ENCODE assay signal across 19 cellular contexts in the genomic region with DNA sequence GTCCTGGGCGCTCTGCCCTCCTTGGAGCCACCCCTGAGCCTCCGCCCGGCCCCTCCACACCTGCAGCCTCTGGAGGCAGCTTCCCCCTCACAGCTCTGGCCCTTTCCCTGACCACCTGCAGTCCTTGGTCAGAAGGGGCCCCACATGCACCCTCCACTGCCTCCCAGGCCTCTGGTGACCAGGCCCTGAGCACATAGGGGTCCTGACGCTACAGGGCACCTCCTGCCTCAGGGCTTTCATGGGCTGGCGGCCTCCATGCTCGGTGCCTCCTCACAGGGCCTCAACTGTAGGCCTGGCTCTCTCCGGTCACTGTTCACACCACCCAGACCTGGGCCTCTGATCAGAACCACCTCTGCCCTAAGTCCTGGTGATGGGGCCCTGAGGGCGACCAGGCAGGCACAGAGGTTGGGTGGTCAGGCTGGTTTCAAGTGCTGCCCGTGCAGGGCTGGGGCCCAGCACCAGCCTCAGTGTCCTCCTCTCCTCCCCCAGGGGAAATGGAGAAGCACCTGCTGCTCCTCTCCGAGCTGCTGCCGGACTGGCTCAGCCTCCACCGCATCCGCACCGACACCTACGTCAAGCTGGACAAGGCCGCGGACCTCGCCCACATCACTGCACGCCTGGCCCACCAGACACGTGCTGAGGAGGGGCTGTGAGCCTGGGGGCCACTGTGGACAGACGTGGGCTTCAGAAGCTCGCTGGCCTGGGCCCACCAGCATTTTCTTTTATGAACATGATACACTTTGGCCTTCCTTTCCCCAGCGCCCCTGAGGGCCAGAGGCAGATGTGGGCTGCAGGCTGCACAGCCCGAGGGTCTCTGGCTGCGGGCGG. TPM values are rescaled to one million over a fixed set of nuclear protein-coding genes. Genes with fewer than 3 reads are reported as not detected.
DNase-seq lines count a peak whose midpoint lies in the region; ATAC-seq, FAIRE-seq and TF ChIP-seq lines count a peak whose summit lies in the region.
"Had no signal": no experiment of that assay in that cellular context is flagged by ENCODE, and none has a peak within 500 bp of the region (broad histone marks: within the 10 kb centered on the region; RNA-seq: fewer than 3 reads in every experiment).

No MANE protein-coding gene starts in this region.

- RAD21 ChIA-PET in GM12878 (lab: Charles Lee; ENCODE audit: unreplicated experiment) = no interaction called here

- no peaks in the 10 kb centered on the region for H3K9me2 ChIP-seq in Karpas-422 (replicated peaks; ENCODE audit: insufficient read depth, low read length)

- TF ChIP-seq POLR2A in GM12878 (IDR thresholded peaks at IDR 0.05; ENCODE audit: low read depth, low read length) = peak; percentile 67

- no peak for TF ChIP-seq CTCF in GM12878 (IDR thresholded peaks at IDR 0.05 in 2 of 3, conservative IDR thresholded peaks at IDR 0.05 in 1 of 3; ENCODE audit: control insufficient read depth in 2 of 3, extremely low read depth in 1 of 3, insufficient read depth in 1 of 3, low read depth in 3 of 3, low read length in 3 of 3)

- CTCF ChIA-PET in GM12878 (lab: Yijun Ruan, JAX) = no interaction called here
- CTCF ChIA-PET in T-cell (lab: Charles Lee) = no interaction called here

- no peak overlapping the region for H3K27ac Mint-ChIP-seq in T-cell

- SMC1A ChIA-PET in GM12878 (lab: Charles Lee; ENCODE audit: uncharacterized antibody, unreplicated experiment) = no interaction called here

- H3K4me3 ChIP-seq in Karpas-422 (ENCODE audit: low read length) = no peak overlapping the region
- H3K4me3 ChIP-seq in GM12878 = no peak overlapping the region
- H3K4me3 ChIP-seq: ascending aorta, gastrocnemius medialis, right lobe of liver, SJCRH30, upper lobe of left lung had no signal

- ATAC-seq in GM12878 (no peak), T-cell (replicated peaks in 1 of 4) (no peak)
- ATAC-seq: gastrocnemius medialis, right lobe of liver had no signal

- 91% methylated on average over 26 of the region's 26 CpGs for WGBS in GM12878 (ENCODE audit: insufficient coverage, insufficient replicate concordance, low lambda C conversion rate, missing lambda C conversion rate)

- peaks cover 22% of the 10 kb centered on the region; the same call in 1 of the 2 replicates for H3K36me3 ChIP-seq in Karpas-422 (ENCODE audit: insufficient read depth, low read length)
- peaks cover 6 to 42% of the 10 kb centered on the region in 2 experiments; a peak in 3 of 4 replicates for H3K36me3 ChIP-seq in GM12878 (ENCODE audit: control insufficient read depth in 2 of 2, insufficient read depth in 2 of 2, low read length in 1 of 2)

- H3K9ac ChIP-seq in Karpas-422 (ENCODE audit: low read length) (no peak overlapping the region), GM12878 (ENCODE audit: control insufficient read depth, insufficient read depth, low read length) (no peak overlapping the region)

- peaks cover 43% of the 10 kb centered on the region for H3K4me1 ChIP-seq in Karpas-422 (ENCODE audit: low read length)
- peaks cover 23% of the 10 kb centered on the region for H3K4me1 ChIP-seq in GM12878 (ENCODE audit: control insufficient read depth, insufficient read depth, low read length)

- H3K4me3 Mint-ChIP-seq in T-cell = peak overlapping the region in 1 of 3 donors; percentile 31

- H3K4me2 ChIP-seq in Karpas-422 (ENCODE audit: low read depth, low read length, poor library complexity, severe bottlenecking) (no peak overlapping the region), GM12878 (ENCODE audit: control insufficient read depth, insufficient read depth) (no peak overlapping the region)

- no peaks in the 10 kb centered on the region for H3K36me3 Mint-ChIP-seq in T-cell

- peaks cover 38% of the 10 kb centered on the region; the same call in 1 of the 2 replicates for H4K20me1 ChIP-seq in Karpas-422 (ENCODE audit: insufficient read depth, low read depth, low read length)
- H4K20me1 ChIP-seq in GM12878 (ENCODE audit: control insufficient read depth, insufficient read depth) = no peaks in the 10 kb centered on the region

- no peak overlapping the region for H2AFZ ChIP-seq in Karpas-422 (ENCODE audit: low read length)
- no peak overlapping the region for H2AFZ ChIP-seq in GM12878 (ENCODE audit: control insufficient read depth, low read depth, low read length)

- peak; percentile 16 for DNase-seq in stimulated activated CD4-positive, alpha-beta T cell treated with anti-CD3 and anti-CD28 coated beads, Interleukin-12 subunit alpha, Interleukin-12 subunit beta, amount 100 ng/mL, for 4 hours
- no peak for DNase-seq in stimulated activated CD4-positive, alpha-beta T cell treated with anti-CD3 and anti-CD28 coated beads, Interleukin-2, amount 100 ng/mL, for 48 hours
- DNase-seq in Karpas-422 = peak; percentile 49
- DNase-seq in GM12878 (ENCODE audit: low read depth, low spot score) = no peak
- no peak for DNase-seq in HuH-7.5 (ENCODE audit: low spot score)
- DNase-seq in NCI-H524 (lab: John Stamatoyannopoulos, UW) = no peak
- DNase-seq in substantia nigra (lab: John Stamatoyannopoulos, UW) = no peak
- no peak for DNase-seq in T-cell
- DNase-seq: BE2C; gastrocnemius medialis; HCEC 1CT; NCI-H446; SJCRH30; stimulated activated CD4-positive, alpha-beta T cell treated with anti-CD3 and anti-CD28 coated beads, Interleukin-4, amount 100 ng/mL, for 4 hours had no signal

- H3K9me3 ChIP-seq in Karpas-422 (ENCODE audit: low read length) (peaks cover 3% of the 10 kb centered on the region), GM12878 (replicated peaks; ENCODE audit: control insufficient read depth, insufficient read depth, low read length) (no peaks in the 10 kb centered on the region)
- H3K9me3 ChIP-seq: ascending aorta, gastrocnemius medialis, right lobe of liver, SJCRH30, upper lobe of left lung had no signal

- peaks cover 38% of the 10 kb centered on the region for H3K79me2 ChIP-seq in Karpas-422 (ENCODE audit: low read length)
- H3K79me2 ChIP-seq in GM12878 (ENCODE audit: control insufficient read depth, insufficient read depth, low read length) = peaks cover 54% of the 10 kb centered on the region

- TF ChIP-seq EP300 in GM12878 (IDR thresholded peaks at IDR 0.05; ENCODE audit: borderline replicate concordance in 1 of 2, control insufficient read depth in 1 of 2, low read depth in 2 of 2, low read length in 2 of 2) = no peak

- no peak for FAIRE-seq in GM12878 (lab: Jason Lieb, UNC)
- FAIRE-seq: TTC549 had no signal

- intact Hi-C loops in GM12878 (cut with micrococcal nuclease; ENCODE audit: unreplicated experiment) = no loop called here

- POLR2A ChIA-PET in GM12878 (lab: Charles Lee) = no interaction called here
- POLR2A ChIA-PET in T-cell (lab: Charles Lee) = no interaction called here

- no peaks in the 10 kb centered on the region for H3K9me3 Mint-ChIP-seq in T-cell

- no peaks in the 10 kb centered on the region for H3K27me3 ChIP-seq in Karpas-422 (ENCODE audit: low read length)
- H3K27me3 ChIP-seq in GM12878 (replicated peaks in 1 of 2; ENCODE audit: control insufficient read depth in 2 of 2, insufficient read depth in 2 of 2, low read length in 1 of 2) = no peaks in the 10 kb centered on the region
- H3K27me3 ChIP-seq: ascending aorta, BE2C, right lobe of liver, SJCRH30, upper lobe of left lung had no signal

- peaks cover 12 to 25% (median 15%) of the 10 kb centered on the region in 3 donors for H3K4me1 Mint-ChIP-seq in T-cell

- in situ Hi-C loops in GM12878 (cut with MboI) = no loop called here

- H3K27ac ChIP-seq in Karpas-422 (ENCODE audit: low read length) (no peak overlapping the region), GM12878 (ENCODE audit: control insufficient read depth, insufficient read depth) (no peak overlapping the region), substantia nigra (ENCODE audit: low read depth, low read length, poor library complexity, severe bottlenecking) (no peak overlapping the region)
- H3K27ac ChIP-seq: ascending aorta, gastrocnemius medialis, right lobe of liver, SJCRH30, upper lobe of left lung had no signal

- no peak for TF ChIP-seq RAD21 in GM12878 (IDR thresholded peaks at IDR 0.05; ENCODE audit: insufficient read depth, low read depth, low read length)

- no peaks in the 10 kb centered on the region for H3K27me3 Mint-ChIP-seq in T-cell

- BruUV-seq in GM12878 (replicated peaks; lab: Mats Ljungman, UMichigan) = no TSS peak

RNA-seq across cellular contexts. Expression of a gene that starts 3.9 kb away (rescaled TPM):
- total RNA-seq in Karpas-422 (2014; rRNA removed; shearing (Covaris generic); ENCODE audit: low replicate concordance) = 193 and 232 TPM in 2 replicates
- total RNA-seq in GM12878 (2013; cell fraction: nucleolus; rRNA removed) = 39.3 and 42.6 TPM in 2 replicates
- total RNA-seq in GM12878 (2014; rRNA removed) = 308 and 348 TPM in 2 replicates
- 106 and 113 TPM in 2 replicates for total RNA-seq in GM12878 (2014; rRNA removed; fragmentation: Illumina TruSeq; extraction: Trizol)
- total RNA-seq in GM12878 (2021) = 219 and 234 TPM in 2 replicates
- polyA plus RNA-seq in GM12878 (2011; ENCODE audit: low read depth) = 71.1 TPM
- polyA plus RNA-seq in GM12878 (2011; rRNA removed) = 39.6 and 95.7 TPM in 2 replicates
- polyA plus RNA-seq in GM12878 (2011; cell fraction: cytosol; rRNA removed) = 75.8 and 141 TPM in 2 replicates
- 107 and 109 TPM in 2 replicates for polyA plus RNA-seq in GM12878 (2011; cell fraction: nucleus; rRNA removed)
- 148 and 153 TPM in 2 replicates for polyA plus RNA-seq in GM12878 (2012)
- 8.6 and 46.2 TPM in 2 replicates for polyA plus RNA-seq in GM12878 (2014; fragmentation: Illumina TruSeq; extraction: Trizol)
- 100 to 1,000 TPM in 1 of 2 experiments, 10 to 100 TPM in 1; 30.6 to 100 TPM for polyA plus RNA-seq in GM12878 (2014; fragmentation: Nextera tagmentation; extraction: Ambion mirVana)
- polyA plus RNA-seq in GM12878 (2014; rRNA removed) = 278 and 338 TPM in 2 replicates
- 100 to 1,000 TPM; 446 to 495 TPM for polyA plus RNA-seq in GM12878 (2016; fragmentation: Nextera tagmentation; extraction: Ambion mirVana)
- 11.7 and 28.6 TPM in 2 replicates for polyA minus RNA-seq in GM12878 (2011; rRNA and poly(A)+ RNA removed)
- polyA minus RNA-seq in GM12878 (2011; cell fraction: cytosol; rRNA and poly(A)+ RNA removed) = 42.0 and 50.9 TPM in 2 replicates
- 22.0 and 30.6 TPM in 2 replicates for polyA minus RNA-seq in GM12878 (2011; cell fraction: nucleus; rRNA and poly(A)+ RNA removed)
- 100 to 1,000 TPM; 166 to 245 (median 228) TPM for total RNA-seq in T-cell

RNA-seq across cellular contexts. Expression of a gene that starts 4.3 kb away (rescaled TPM):
- 20.4 and 40.3 TPM in 2 replicates for total RNA-seq in Karpas-422 (2014; rRNA removed; shearing (Covaris generic); ENCODE audit: low replicate concordance)
- total RNA-seq in GM12878 (2013; cell fraction: nucleolus; rRNA removed) = 10.9 and 14.9 TPM in 2 replicates
- 40.4 and 59.3 TPM in 2 replicates for total RNA-seq in GM12878 (2014; rRNA removed)
- total RNA-seq in GM12878 (2014; rRNA removed; fragmentation: Illumina TruSeq; extraction: Trizol) = 6.5 and 8.5 TPM in 2 replicates
- 87.6 and 90.0 TPM in 2 replicates for total RNA-seq in GM12878 (2021)
- polyA plus RNA-seq in GM12878 (2011; ENCODE audit: low read depth) = 8.4 TPM
- 3.3 and 9.0 TPM in 2 replicates for polyA plus RNA-seq in GM12878 (2011; rRNA removed)
- 24.4 and 33.2 TPM in 2 replicates for polyA plus RNA-seq in GM12878 (2011; cell fraction: cytosol; rRNA removed)
- polyA plus RNA-seq in GM12878 (2011; cell fraction: nucleus; rRNA removed) = 26.7 and 44.2 TPM in 2 replicates
- 39.9 and 49.2 TPM in 2 replicates for polyA plus RNA-seq in GM12878 (2012)
- 1.3 and 4.3 TPM in 2 replicates for polyA plus RNA-seq in GM12878 (2014; fragmentation: Illumina TruSeq; extraction: Trizol)
- polyA plus RNA-seq in GM12878 (2014; fragmentation: Nextera tagmentation; extraction: Ambion mirVana) = 1 to 10 TPM in 1 of 2 experiments, under 1 TPM in 1; 0.50 to 1.9 TPM
- 37.7 and 58.6 TPM in 2 replicates for polyA plus RNA-seq in GM12878 (2014; rRNA removed)
- polyA plus RNA-seq in GM12878 (2016; fragmentation: Nextera tagmentation; extraction: Ambion mirVana) = 10 to 100 TPM in 1 of 2 experiments, 1 to 10 TPM in 1; 5.7 to 41.3 TPM
- polyA minus RNA-seq in GM12878 (2011; rRNA and poly(A)+ RNA removed) = 8.9 and 34.4 TPM in 2 replicates
- polyA minus RNA-seq in GM12878 (2011; cell fraction: cytosol; rRNA and poly(A)+ RNA removed) = 37.6 and 54.5 TPM in 2 replicates
- polyA minus RNA-seq in GM12878 (2011; cell fraction: nucleus; rRNA and poly(A)+ RNA removed) = 8.5 and 22.1 TPM in 2 replicates
- 1 to 10 TPM in 4 of 5 donors, under 1 TPM in 1; 0.93 to 3.7 (median 1.5) TPM for total RNA-seq in T-cell
- total RNA-seq: ascending aorta had no signal

RNA-seq across cellular contexts. Expression of a gene that starts 22.8 kb away (rescaled TPM):
- total RNA-seq in Karpas-422 (2014; rRNA removed; shearing (Covaris generic); ENCODE audit: low replicate concordance) = 1.8 and 2.1 TPM in 2 replicates
- total RNA-seq in GM12878 (2013; cell fraction: nucleolus; rRNA removed) = 218 and 234 TPM in 2 replicates
- total RNA-seq in GM12878 (2014; rRNA removed) = 96.3 and 106 TPM in 2 replicates
- 21.8 and 30.6 TPM in 2 replicates for total RNA-seq in GM12878 (2014; rRNA removed; fragmentation: Illumina TruSeq; extraction: Trizol)
- total RNA-seq in GM12878 (2021) = 146 and 169 TPM in 2 replicates
- polyA plus RNA-seq in GM12878 (2011; ENCODE audit: low read depth) = 55.6 TPM
- 15.2 and 28.0 TPM in 2 replicates for polyA plus RNA-seq in GM12878 (2011; rRNA removed)
- 47.6 and 77.5 TPM in 2 replicates for polyA plus RNA-seq in GM12878 (2011; cell fraction: cytosol; rRNA removed)
- 493 and 679 TPM in 2 replicates for polyA plus RNA-seq in GM12878 (2011; cell fraction: nucleus; rRNA removed)
- 77.9 and 106 TPM in 2 replicates for polyA plus RNA-seq in GM12878 (2012)
- polyA plus RNA-seq in GM12878 (2014; fragmentation: Illumina TruSeq; extraction: Trizol) = 17.0 and 39.9 TPM in 2 replicates
- polyA plus RNA-seq in GM12878 (2014; fragmentation: Nextera tagmentation; extraction: Ambion mirVana) = 1 to 10 TPM; 1.3 to 7.2 TPM
- 116 and 167 TPM in 2 replicates for polyA plus RNA-seq in GM12878 (2014; rRNA removed)
- polyA plus RNA-seq in GM12878 (2016; fragmentation: Nextera tagmentation; extraction: Ambion mirVana) = 10 to 100 TPM; 31.1 to 35.6 TPM
- polyA minus RNA-seq in GM12878 (2011; rRNA and poly(A)+ RNA removed) = 39.4 and 60.9 TPM in 2 replicates
- 27.0 and 30.1 TPM in 2 replicates for polyA minus RNA-seq in GM12878 (2011; cell fraction: cytosol; rRNA and poly(A)+ RNA removed)
- 81.4 and 144 TPM in 2 replicates for polyA minus RNA-seq in GM12878 (2011; cell fraction: nucleus; rRNA and poly(A)+ RNA removed)
- total RNA-seq in T-cell = 100 to 1,000 TPM; 139 to 274 (median 240) TPM
- polyA plus RNA-seq: neural cell had no signal

RNA-seq across cellular contexts. Expression of a gene that starts 48.9 kb away (rescaled TPM):
- 18.1 and 26.8 TPM in 2 replicates for total RNA-seq in Karpas-422 (2014; rRNA removed; shearing (Covaris generic); ENCODE audit: low replicate concordance)
- 64.8 and 87.4 TPM in 2 replicates for total RNA-seq in GM12878 (2013; cell fraction: nucleolus; rRNA removed)
- 4.0 and 5.1 TPM in 2 replicates for total RNA-seq in GM12878 (2014; rRNA removed)
- total RNA-seq in GM12878 (2014; rRNA removed; fragmentation: Illumina TruSeq; extraction: Trizol) = 3.7 and 4.3 TPM in 2 replicates
- 9.6 and 12.4 TPM in 2 replicates for total RNA-seq in GM12878 (2021)
- polyA plus RNA-seq in GM12878 (2011; ENCODE audit: low read depth) = 6.4 TPM
- polyA plus RNA-seq in GM12878 (2011; rRNA removed) = 3.5 and 4.2 TPM in 2 replicates
- polyA plus RNA-seq in GM12878 (2011; cell fraction: cytosol; rRNA removed) = 3.5 and 3.9 TPM in 2 replicates
- polyA plus RNA-seq in GM12878 (2011; cell fraction: nucleus; rRNA removed) = 21.1 and 23.2 TPM in 2 replicates
- polyA plus RNA-seq in GM12878 (2012) = 8.5 and 8.8 TPM in 2 replicates
- polyA plus RNA-seq in GM12878 (2014; fragmentation: Illumina TruSeq; extraction: Trizol) = 2.6 and 6.0 TPM in 2 replicates
- under 1 TPM; 0.37 to 0.95 TPM for polyA plus RNA-seq in GM12878 (2014; fragmentation: Nextera tagmentation; extraction: Ambion mirVana)
- 8.1 and 9.5 TPM in 2 replicates for polyA plus RNA-seq in GM12878 (2014; rRNA removed)
- 1 to 10 TPM; 5.6 to 6.5 TPM for polyA plus RNA-seq in GM12878 (2016; fragmentation: Nextera tagmentation; extraction: Ambion mirVana)
- polyA minus RNA-seq in GM12878 (2011; rRNA and poly(A)+ RNA removed) = 3.1 and 10.6 TPM in 2 replicates
- 1.1 and 3.3 TPM in 2 replicates for polyA minus RNA-seq in GM12878 (2011; cell fraction: cytosol; rRNA and poly(A)+ RNA removed)
- 10.0 and 19.4 TPM in 2 replicates for polyA minus RNA-seq in GM12878 (2011; cell fraction: nucleus; rRNA and poly(A)+ RNA removed)
- total RNA-seq in T-cell = 10 to 100 TPM; 47.6 to 68.4 (median 58.4) TPM

RNA-seq across cellular contexts. Expression of a gene that starts 49.1 kb away (rescaled TPM):
- total RNA-seq in Karpas-422 (2014; rRNA removed; shearing (Covaris generic); ENCODE audit: low replicate concordance) = 58.0 and 84.6 TPM in 2 replicates
- total RNA-seq in GM12878 (2013; cell fraction: nucleolus; rRNA removed) = 23.0 and 27.4 TPM in 2 replicates
- total RNA-seq in GM12878 (2014; rRNA removed) (66.3 and 73.0 TPM in 2 replicates), GM12878 (2014; rRNA removed; fragmentation: Illumina TruSeq; extraction: Trizol) (52.8 and 56.3 TPM in 2 replicates), GM12878 (2021) (69.6 and 70.7 TPM in 2 replicates), T-cell (10 to 100 TPM; 45.6 to 61.1 (median 57.5) TPM)
- polyA plus RNA-seq in GM12878 (2011; ENCODE audit: low read depth) = 120 TPM
- polyA plus RNA-seq in GM12878 (2011; rRNA removed) (71.0 and 158 TPM in 2 replicates), GM12878 (2014; fragmentation: Illumina TruSeq; extraction: Trizol) (64.0 and 79.3 TPM in 2 replicates), GM12878 (2014; fragmentation: Nextera tagmentation; extraction: Ambion mirVana) (100 to 1,000 TPM; 337 to 363 TPM), GM12878 (2014; rRNA removed) (67.0 and 105 TPM in 2 replicates), GM12878 (2016; fragmentation: Nextera tagmentation; extraction: Ambion mirVana) (100 to 1,000 TPM; 189 to 221 TPM)
- 97.6 and 110 TPM in 2 replicates for polyA plus RNA-seq in GM12878 (2011; cell fraction: cytosol; rRNA removed)
- polyA plus RNA-seq in GM12878 (2011; cell fraction: nucleus; rRNA removed) = 55.1 and 62.1 TPM in 2 replicates
- polyA plus RNA-seq in GM12878 (2012) = 62.8 and 86.2 TPM in 2 replicates
- polyA minus RNA-seq in GM12878 (2011; rRNA and poly(A)+ RNA removed) = 28.0 and 32.8 TPM in 2 replicates
- 9.6 and 15.1 TPM in 2 replicates for polyA minus RNA-seq in GM12878 (2011; cell fraction: cytosol; rRNA and poly(A)+ RNA removed)
- polyA minus RNA-seq in GM12878 (2011; cell fraction: nucleus; rRNA and poly(A)+ RNA removed) = 26.0 and 35.4 TPM in 2 replicates

Comparison
In these comparisons a context has a peak if more than half of its experiments do, and no peak if none do; other contexts are left out.
1. DNase-seq: peak in stimulated activated CD4-positive, alpha-beta T cell treated with anti-CD3 and anti-CD28 coated beads, Interleukin-12 subunit alpha, Interleukin-12 subunit beta, amount 100 ng/mL, for 4 hours (single experiment) and Karpas-422 (single experiment); none in stimulated activated CD4-positive, alpha-beta T cell treated with anti-CD3 and anti-CD28 coated beads, Interleukin-2, amount 100 ng/mL, for 48 hours (0 of 2), GM12878 (single experiment), HuH-7.5 (single experiment), NCI-H524 (0 of 2), substantia nigra (0 of 49) and T-cell (0 of 34).